ENCODE assay signal across 22 cellular contexts in genomic region chr10:79602953-79603352, GRCh38. TPM values are rescaled to one million over a fixed set of nuclear protein-coding genes. Genes with fewer than 3 reads are reported as not detected.
DNase-seq lines count a peak whose midpoint lies in the region; ATAC-seq and TF ChIP-seq lines count a peak whose summit lies in the region.
"Had no signal": no experiment of that assay in that cellular context is flagged by ENCODE, and none has a peak within 500 bp of the region (broad histone marks: within the 10 kb centered on the region; RNA-seq: fewer than 3 reads in every experiment).

No MANE protein-coding gene starts in this region.

- no peaks in the 10 kb centered on the region for H3K79me2 ChIP-seq in GM23338 (replicated peaks; ENCODE audit: insufficient read depth)

- no peaks in the 10 kb centered on the region; the same call in 1 of the 2 replicates for H3K4me1 ChIP-seq in GM23338 (ENCODE audit: insufficient read depth)
- no peaks in the 10 kb centered on the region for H3K4me1 ChIP-seq in neuronal stem cell (ENCODE audit: control insufficient read depth in 2 of 2, insufficient read depth in 1 of 2, low read depth in 1 of 2, low read length in 2 of 2)
- H3K4me1 ChIP-seq: A549, BE2C had no signal

- no peak overlapping the region for H2BK5ac ChIP-seq in neuronal stem cell (ENCODE audit: low read length)

- no peaks in the 10 kb centered on the region for H3F3A ChIP-seq in GM23338 (replicated peaks; ENCODE audit: low read depth)

- H3K14ac ChIP-seq in neuronal stem cell (ENCODE audit: low read length): peak overlapping the region; percentile 41

- H4K20me1 ChIP-seq in GM23338 (replicated peaks; ENCODE audit: insufficient read depth): no peaks in the 10 kb centered on the region

- TF ChIP-seq CTCF in GM12872 (IDR thresholded peaks at IDR 0.05; ENCODE audit: insufficient read depth, low read depth, low read length) (0 out of 3 replicates have a peak, but pooled peaks have one; percentile 11), GM23338 (conservative IDR thresholded peaks at IDR 0.05; ENCODE audit: low read depth in 2 of 2) (no peak; a peak in 2 of 4 replicates), WTC11 (IDR thresholded peaks at IDR 0.05) (no peak), RWPE1 (conservative IDR thresholded peaks at IDR 0.05; ENCODE audit: low read depth) (no peak)

- no peak overlapping the region for H3K9ac ChIP-seq in neuronal stem cell (ENCODE audit: low read depth, low read length, poor library complexity)

- no peaks in the 10 kb centered on the region for H3K27me3 ChIP-seq in GM23338 (ENCODE audit: insufficient read depth)
- H3K27me3 ChIP-seq in neuronal stem cell (ENCODE audit: control insufficient read depth in 3 of 3, insufficient read depth in 3 of 3, low read depth in 1 of 3, low read length in 3 of 3): peaks cover 0 to 4% (median 0%) of the 10 kb centered on the region in 3 experiments

- H2BK12ac ChIP-seq in neuronal stem cell (ENCODE audit: low read length): no peak overlapping the region

- H3K4me2 ChIP-seq in GM23338 (no peak overlapping the region), neuronal stem cell (ENCODE audit: insufficient read depth, low read length, poor library complexity, severe bottlenecking) (no peak overlapping the region)
- H3K4me2 ChIP-seq: A549 had no signal

- 0 out of 2 replicates have a peak, but pooled peaks cover 9% of the 10 kb centered on the region for H3K9me2 ChIP-seq in GM23338 (ENCODE audit: insufficient read depth)

- no peak overlapping the region for H4K91ac ChIP-seq in neuronal stem cell (ENCODE audit: low read depth, low read length, poor library complexity)

- CTCF ChIA-PET in WTC11 (lab: Charles Lee): no interaction called here
- CTCF ChIA-PET in RWPE1 (lab: Yijun Ruan, JAX): interaction anchor here (1.1 kb wide), 1 partner anchor 16 kb away, joined by 3 read pairs; no protein-coding TSS in a partner anchor

- H3K4me3 ChIP-seq in GM23338 (no peak overlapping the region), neuronal stem cell (ENCODE audit: low read length in 2 of 2) (no peak overlapping the region)
- H3K4me3 ChIP-seq: A549, HAP-1 had no signal

- H3K27ac Mint-ChIP-seq in GM23338 (no peak overlapping the region), WTC11 (no peak overlapping the region)
- H3K27ac Mint-ChIP-seq: CD8-positive, alpha-beta T cell; HFFc6 had no signal

- H4K8ac ChIP-seq in neuronal stem cell (ENCODE audit: low read depth, low read length): no peak overlapping the region

- ATAC-seq in GM23338: peak; percentile 47
- no peak for ATAC-seq in WTC11
- ATAC-seq: CD8-positive, alpha-beta T cell had no signal

- H3K9me3 ChIP-seq in neuronal stem cell (replicated peaks in 1 of 2; ENCODE audit: control insufficient read depth in 2 of 2, insufficient read depth in 1 of 2, low read depth in 1 of 2, low read length in 2 of 2): peaks cover 3 to 6% of the 10 kb centered on the region in 2 donors
- H3K9me3 ChIP-seq: BE2C, HAP-1 had no signal

- no peak overlapping the region for H3K23ac ChIP-seq in neuronal stem cell (ENCODE audit: low read depth, low read length, poor library complexity)

- H2AFZ ChIP-seq in GM23338: no peak overlapping the region
- no peak overlapping the region for H2AFZ ChIP-seq in neuronal stem cell (ENCODE audit: low read length)

- H3K4me1 Mint-ChIP-seq in GM23338 (peaks cover 23% of the 10 kb centered on the region), WTC11 (peaks cover 20% of the 10 kb centered on the region)

- DNase-seq in GM23338 (ENCODE audit: low spot score) (peak; percentile 1), NCI-H526 treated with DMSO at 0.1 percent for 48 hours (lab: John Stamatoyannopoulos, UW) (peak; percentile 1), neuronal stem cell (ENCODE audit: low spot score) (no peak), WTC11 (ENCODE audit: low spot score) (no peak), NCI-H2227 treated with DMSO at 0.1 percent for 48 hours (lab: John Stamatoyannopoulos, UW) (no peak), occipital lobe (lab: John Stamatoyannopoulos, UW) (no peak), RWPE1 (ENCODE audit: low spot score) (no peak)
- DNase-seq: BE2C; CD8-positive, alpha-beta T cell; COR-L47; DMS153; DMS79 treated with DMSO at 0.1 percent for 48 hours; GDM1; HFFc6 had no signal

- peaks cover 4% of the 10 kb centered on the region for H3K27me3 Mint-ChIP-seq in GM23338 (ENCODE audit: insufficient read depth, low read depth, poor library complexity)
- H3K27me3 Mint-ChIP-seq in WTC11 (ENCODE audit: low read depth): peaks cover 28% of the 10 kb centered on the region

- POLR2A ChIA-PET in WTC11 (lab: Charles Lee): no interaction called here
- POLR2A ChIA-PET in RWPE1 (lab: Yijun Ruan, JAX; ENCODE audit: low non-redundant PET): no interaction called here

- H3K4ac ChIP-seq in neuronal stem cell (ENCODE audit: low read length): no peak overlapping the region

- no peaks in the 10 kb centered on the region for H3K79me1 ChIP-seq in neuronal stem cell (ENCODE audit: low read depth, low read length)

- H2AK5ac ChIP-seq in neuronal stem cell (ENCODE audit: low read depth, low read length): no peak overlapping the region

- H2BK120ac ChIP-seq in neuronal stem cell (ENCODE audit: low read depth, low read length): no peak overlapping the region

- no peak overlapping the region for H3K18ac ChIP-seq in neuronal stem cell (ENCODE audit: low read length)

- WGBS in neuronal stem cell (ENCODE audit: extremely low coverage in 2 of 2, insufficient read length in 2 of 2, insufficient replicate concordance in 1 of 2), 2 donors: no CpG with 5 or more reads among the region's 2 CpGs

- H3K36me3 Mint-ChIP-seq in GM23338 (ENCODE audit: low read depth): peaks cover 22% of the 10 kb centered on the region
- peaks cover 34% of the 10 kb centered on the region for H3K36me3 Mint-ChIP-seq in WTC11
- H3K36me3 Mint-ChIP-seq: CD8-positive, alpha-beta T cell; IgD-negative memory B cell had no signal

- no peak overlapping the region for H3K27ac ChIP-seq in GM23338 (ENCODE audit: low read depth)
- no peak overlapping the region for H3K27ac ChIP-seq in neuronal stem cell (replicated peaks; ENCODE audit: low read length)
- H3K27ac ChIP-seq in RWPE1: no peak overlapping the region
- H3K27ac ChIP-seq: A549, C4-2B had no signal

- no peak overlapping the region for H3K4me3 Mint-ChIP-seq in GM23338
- no peak overlapping the region for H3K4me3 Mint-ChIP-seq in WTC11
- H3K4me3 Mint-ChIP-seq: CD8-positive, alpha-beta T cell; HFFc6; IgD-negative memory B cell had no signal

- H3K9me3 Mint-ChIP-seq in GM23338 (peaks cover 32% of the 10 kb centered on the region), WTC11 (peaks cover 38% of the 10 kb centered on the region)

- H2BK15ac ChIP-seq in neuronal stem cell (ENCODE audit: low read length): no peak overlapping the region

- H3K36me3 ChIP-seq in GM23338 (ENCODE audit: insufficient read depth): peaks cover 8% of the 10 kb centered on the region; the same call in 1 of the 2 replicates
- H3K36me3 ChIP-seq in neuronal stem cell (replicated peaks in 1 of 2; ENCODE audit: control insufficient read depth in 2 of 2, insufficient read depth in 2 of 2, low read length in 2 of 2): no peaks in the 10 kb centered on the region
- H3K36me3 ChIP-seq: BE2C, HAP-1 had no signal

TF ChIP-seq in GM23338, 12 proteins besides CTCF, POLR2A, EP300 and RAD21 (continues in another document):
- TF ChIP-seq JUNB (IDR thresholded peaks at IDR 0.05; ENCODE audit: unreplicated experiment) (no peak), CREB1 (CRISPR knock-in tag; IDR thresholded peaks at IDR 0.05; ENCODE audit: low read depth) (no peak), ZNF114 (CRISPR knock-in tag; IDR thresholded peaks at IDR 0.05) (no peak), EZH2 (IDR thresholded peaks at IDR 0.05; ENCODE audit: low read depth, unreplicated experiment) (no peak)

TF ChIP-seq in WTC11, 78 proteins besides CTCF, POLR2A, EP300 and RAD21 (continues in another document):
- TF ChIP-seq SOX15 (CRISPR knock-in tag; IDR thresholded peaks at IDR 0.05) (no peak), ZNF317 (CRISPR knock-in tag; IDR thresholded peaks at IDR 0.05; ENCODE audit: borderline replicate concordance, low read depth) (no peak), RORB (CRISPR knock-in tag; IDR thresholded peaks at IDR 0.05) (no peak), PRRX2 (CRISPR knock-in tag; IDR thresholded peaks at IDR 0.05) (no peak), HMGXB4 (CRISPR knock-in tag; IDR thresholded peaks at IDR 0.05) (no peak)
- TF ChIP-seq, protein P1, sequence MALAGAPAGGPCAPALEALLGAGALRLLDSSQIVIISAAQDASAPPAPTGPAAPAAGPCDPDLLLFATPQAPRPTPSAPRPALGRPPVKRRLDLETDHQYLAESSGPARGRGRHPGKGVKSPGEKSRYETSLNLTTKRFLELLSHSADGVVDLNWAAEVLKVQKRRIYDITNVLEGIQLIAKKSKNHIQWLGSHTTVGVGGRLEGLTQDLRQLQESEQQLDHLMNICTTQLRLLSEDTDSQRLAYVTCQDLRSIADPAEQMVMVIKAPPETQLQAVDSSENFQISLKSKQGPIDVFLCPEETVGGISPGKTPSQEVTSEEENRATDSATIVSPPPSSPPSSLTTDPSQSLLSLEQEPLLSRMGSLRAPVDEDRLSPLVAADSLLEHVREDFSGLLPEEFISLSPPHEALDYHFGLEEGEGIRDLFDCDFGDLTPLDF (CRISPR knock-in tag; IDR thresholded peaks at IDR 0.05): no peak

RNA-seq across cellular contexts. Expression of gene SFTPA1, which starts 7.8 kb away (rescaled TPM):
- not detected in 2 replicates for total RNA-seq in GM23338 (2014; rRNA removed; shearing (Covaris generic))
- not detected in 2 replicates for polyA plus RNA-seq in GM23338 (2016; fragmentation: Nextera tagmentation; extraction: Ambion mirVana)
- not detected for polyA plus RNA-seq in neuronal stem cell (2013, experiment 1 of 2)
- polyA plus RNA-seq in neuronal stem cell (2013, experiment 2 of 2): not detected
- 3.8 to 7.6 TPM (median 4.4 TPM) in 3 replicates for total RNA-seq in WTC11 (2021)
- total RNA-seq in occipital lobe: 0.16 TPM
- total RNA-seq: CD8-positive, alpha-beta T cell; H1; HFFc6; HT1080 had no signal
- polyA plus RNA-seq: A549, AG04450, H1, IgD-negative memory B cell had no signal

RNA-seq across cellular contexts. Expression of gene SFTPA2, which starts 42.7 kb away (rescaled TPM):
- not detected in 2 replicates for total RNA-seq in GM23338 (2014; rRNA removed; shearing (Covaris generic))
- polyA plus RNA-seq in GM23338 (2016; fragmentation: Nextera tagmentation; extraction: Ambion mirVana): not detected in 2 replicates
- 0.13 TPM for polyA plus RNA-seq in neuronal stem cell (2013, experiment 1 of 2)
- polyA plus RNA-seq in neuronal stem cell (2013, experiment 2 of 2): 0.06 TPM
- total RNA-seq in WTC11 (2021): 4.6 to 5.9 TPM (median 5.7 TPM) in 3 replicates
- not detected for total RNA-seq in occipital lobe
- total RNA-seq: CD8-positive, alpha-beta T cell; H1; HFFc6; HT1080 had no signal
- polyA plus RNA-seq: A549, AG04450, H1, IgD-negative memory B cell had no signal

Comparison
In these comparisons a context has a peak if more than half of its experiments do, and no peak if none do; other contexts are left out.
1. DNase-seq: peak in GM23338 (single experiment) and NCI-H526 treated with DMSO at 0.1 percent for 48 hours (single experiment); none in neuronal stem cell (single experiment), WTC11 (single experiment), NCI-H2227 treated with DMSO at 0.1 percent for 48 hours (single experiment), occipital lobe (single experiment) and RWPE1 (single experiment).